ENCODE assay signal across 19 cellular contexts in genomic region chr19:35860436-35860817, GRCh38. TPM values are rescaled to one million over a fixed set of nuclear protein-coding genes. Genes with fewer than 3 reads are reported as not detected.
A peak's percentile ranks its signal among the peaks of the same experiment; 100 is the strongest.
DNase-seq lines count a peak whose midpoint lies in the region; TF ChIP-seq lines count a peak whose summit lies in the region.
"Had no signal": no experiment of that assay in that cellular context is flagged by ENCODE, and none has a peak within 500 bp of the region (broad histone marks: within the 10 kb centered on the region; RNA-seq: fewer than 3 reads in every experiment).

No MANE protein-coding gene starts in this region.

- H2BK120ac ChIP-seq in neuronal stem cell (ENCODE audit: low read depth, low read length): no peak overlapping the region

- peak overlapping the region; percentile 47 for H3K4me3 ChIP-seq in H7 (ENCODE audit: insufficient read depth, low read depth, low read length)
- H3K4me3 ChIP-seq in OCI-LY1 (ENCODE audit: low read depth, low read length, poor library complexity, severe bottlenecking): no peak overlapping the region
- H3K4me3 ChIP-seq in iPS-18a (ENCODE audit: low read length): peak overlapping the region; percentile 53
- H3K4me3 ChIP-seq in neuronal stem cell (ENCODE audit: low read length in 2 of 2): no peak overlapping the region
- H3K4me3 ChIP-seq in CD8-positive, alpha-beta memory T cell (ENCODE audit: low read length): no peak overlapping the region
- H3K4me3 ChIP-seq: A549 had no signal

- H3K4me3 Mint-ChIP-seq in CD8-positive, alpha-beta memory T cell: no peak overlapping the region

- no CpG with 5 or more reads among the region's 24 CpGs for WGBS in neuronal stem cell (ENCODE audit: extremely low coverage in 2 of 2, insufficient read length in 2 of 2, insufficient replicate concordance in 1 of 2), 2 donors

- POLR2A ChIA-PET in CD8-positive, alpha-beta memory T cell (lab: Charles Lee): no interaction called here

- peak overlapping the region; percentile 61 for H3K14ac ChIP-seq in neuronal stem cell (ENCODE audit: low read length)

- H3K79me2 ChIP-seq in OCI-LY1 (ENCODE audit: insufficient read depth, low read length): no peaks in the 10 kb centered on the region

- H3K18ac ChIP-seq in neuronal stem cell (ENCODE audit: low read length): peak overlapping the region; percentile 96

- H3K9ac ChIP-seq in OCI-LY1 (ENCODE audit: low read length) (no peak overlapping the region), iPS-18a (ENCODE audit: low read length) (no peak overlapping the region), neuronal stem cell (ENCODE audit: low read depth, low read length, poor library complexity) (peak overlapping the region; percentile 83)

- H3K9me3 ChIP-seq in OCI-LY1 (ENCODE audit: low read length): no peaks in the 10 kb centered on the region
- no peaks in the 10 kb centered on the region for H3K9me3 ChIP-seq in iPS-18a (ENCODE audit: control insufficient read depth, low read depth, low read length)
- no peaks in the 10 kb centered on the region for H3K9me3 ChIP-seq in neuronal stem cell (replicated peaks in 1 of 2; ENCODE audit: control insufficient read depth in 2 of 2, insufficient read depth in 1 of 2, low read depth in 1 of 2, low read length in 2 of 2)
- H3K9me3 ChIP-seq in CD8-positive, alpha-beta memory T cell (ENCODE audit: low read length): no peaks in the 10 kb centered on the region
- H3K9me3 ChIP-seq: A549 had no signal

- no peak overlapping the region for H4K8ac ChIP-seq in neuronal stem cell (ENCODE audit: low read depth, low read length)

- H3K27ac ChIP-seq in OCI-LY1 (ENCODE audit: low read depth, low read length, poor library complexity, severe bottlenecking) (no peak overlapping the region), iPS-18a (ENCODE audit: low read length) (no peak overlapping the region), neuronal stem cell (replicated peaks; ENCODE audit: low read length) (no peak overlapping the region)
- H3K27ac ChIP-seq in CD8-positive, alpha-beta memory T cell (ENCODE audit: low read depth, low read length): no peak overlapping the region
- H3K27ac ChIP-seq: A549 had no signal

- peaks cover 43 to 56% of the 10 kb centered on the region in 2 donors for H3K27me3 Mint-ChIP-seq in CD8-positive, alpha-beta memory T cell

- H3K36me3 Mint-ChIP-seq in CD8-positive, alpha-beta memory T cell: no peaks in the 10 kb centered on the region

- H3K27me3 ChIP-seq in H7 (ENCODE audit: control insufficient read depth, insufficient read depth, low read length) (peaks cover 81% of the 10 kb centered on the region), OCI-LY1 (ENCODE audit: insufficient read depth, low read length) (no peaks in the 10 kb centered on the region; the same call in 1 of the 2 replicates), iPS-18a (ENCODE audit: control insufficient read depth, insufficient read depth, low read length) (peaks cover 74% of the 10 kb centered on the region), neuronal stem cell (ENCODE audit: control insufficient read depth in 3 of 3, insufficient read depth in 3 of 3, low read depth in 1 of 3, low read length in 3 of 3) (peaks cover 0 to 34% (median 0%) of the 10 kb centered on the region in 3 experiments)
- H3K27me3 ChIP-seq in CD8-positive, alpha-beta memory T cell (ENCODE audit: insufficient read depth, low read length, poor library complexity, severe bottlenecking): peaks cover 10% of the 10 kb centered on the region

- no peak overlapping the region for H3K27ac Mint-ChIP-seq in CD8-positive, alpha-beta memory T cell

- TF ChIP-seq CTCF in OCI-LY1 (IDR thresholded peaks at IDR 0.05; ENCODE audit: low read length): 0 out of 2 replicates have a peak, but pooled peaks have one; percentile 5

- no peaks in the 10 kb centered on the region for H3K79me1 ChIP-seq in neuronal stem cell (ENCODE audit: low read depth, low read length)

- no peaks in the 10 kb centered on the region for H3K9me2 ChIP-seq in OCI-LY1 (ENCODE audit: low read depth, low read length)

- peak overlapping the region; percentile 97 for H2BK12ac ChIP-seq in neuronal stem cell (ENCODE audit: low read length)

- H4K91ac ChIP-seq in neuronal stem cell (ENCODE audit: low read depth, low read length, poor library complexity): peak overlapping the region; percentile 34

- H3K23ac ChIP-seq in neuronal stem cell (ENCODE audit: low read depth, low read length, poor library complexity): peak overlapping the region; percentile 48

- CTCF ChIA-PET in CD8-positive, alpha-beta memory T cell (lab: Charles Lee): interaction anchor here (1.9 kb wide), 1 partner anchor 80 kb away, joined by 4 read pairs; no protein-coding TSS in a partner anchor

- H2AK5ac ChIP-seq in neuronal stem cell (ENCODE audit: low read depth, low read length): peak overlapping the region; percentile 97

- H3K4me1 ChIP-seq in OCI-LY1 (ENCODE audit: insufficient read depth, low read length, severe bottlenecking): peaks cover 12% of the 10 kb centered on the region
- H3K4me1 ChIP-seq in iPS-18a (ENCODE audit: control insufficient read depth, low read depth, low read length): peaks cover 13% of the 10 kb centered on the region
- peaks cover 18 to 25% of the 10 kb centered on the region in 2 donors for H3K4me1 ChIP-seq in neuronal stem cell (ENCODE audit: control insufficient read depth in 2 of 2, insufficient read depth in 1 of 2, low read depth in 1 of 2, low read length in 2 of 2)
- H3K4me1 ChIP-seq in CD8-positive, alpha-beta memory T cell (ENCODE audit: insufficient read depth, low read length): no peaks in the 10 kb centered on the region

- H3F3A ChIP-seq in OCI-LY1 (ENCODE audit: insufficient read depth, low read length): no peaks in the 10 kb centered on the region

- H3K9me3 Mint-ChIP-seq in CD8-positive, alpha-beta memory T cell: no peaks in the 10 kb centered on the region

- peaks cover 8 to 16% (median 12%) of the 10 kb centered on the region in 3 donors for H3K4me1 Mint-ChIP-seq in CD8-positive, alpha-beta memory T cell

- H2BK15ac ChIP-seq in neuronal stem cell (ENCODE audit: low read length): peak overlapping the region; percentile 98

- H2AFZ ChIP-seq in OCI-LY1 (ENCODE audit: low read length) (no peak overlapping the region), neuronal stem cell (ENCODE audit: low read length) (peak overlapping the region; percentile 83)

- H3K4ac ChIP-seq in neuronal stem cell (ENCODE audit: low read length): no peak overlapping the region

- no peaks in the 10 kb centered on the region for H3K36me3 ChIP-seq in H7 (replicated peaks; ENCODE audit: control insufficient read depth, insufficient read depth, low read length)
- no peaks in the 10 kb centered on the region for H3K36me3 ChIP-seq in OCI-LY1 (ENCODE audit: insufficient read depth, low read length)
- no peaks in the 10 kb centered on the region for H3K36me3 ChIP-seq in iPS-18a (ENCODE audit: control insufficient read depth, low read depth, low read length)
- H3K36me3 ChIP-seq in neuronal stem cell (replicated peaks in 1 of 2; ENCODE audit: control insufficient read depth in 2 of 2, insufficient read depth in 2 of 2, low read length in 2 of 2): peaks cover 0 to 3% of the 10 kb centered on the region in 2 donors
- H3K36me3 ChIP-seq in CD8-positive, alpha-beta memory T cell (ENCODE audit: insufficient read depth, low read length): no peaks in the 10 kb centered on the region

- DNase-seq in H7 (peak; percentile 77), neuronal stem cell (ENCODE audit: low spot score) (no peak), midbrain (lab: John Stamatoyannopoulos, UW) (no peak), NCI-H2029 (lab: John Stamatoyannopoulos, UW) (no peak)
- DNase-seq in activated CD4-positive, alpha-beta T cell treated with anti-CD3 and anti-CD28 coated beads, Interleukin-2, amount 50 U/mL, for 4 hours: no peak
- DNase-seq in CD8-positive, alpha-beta memory T cell: no peak
- DNase-seq: DND-41; GF-D8; HCEC 1CT; KBM-7; NCI-H1092; NCI-H1694; NCI-H69; NK-92 treated with Interleukin-12 subunit alpha and Interleukin-12 subunit beta, amount 100 ng/mL, for 24 hours; PC-3 had no signal

- peak overlapping the region; percentile 91 for H2BK5ac ChIP-seq in neuronal stem cell (ENCODE audit: low read length)

- H4K20me1 ChIP-seq in OCI-LY1 (ENCODE audit: insufficient read depth, low read length): no peaks in the 10 kb centered on the region

- no peak overlapping the region for H3K4me2 ChIP-seq in OCI-LY1 (ENCODE audit: low read length)
- H3K4me2 ChIP-seq in neuronal stem cell (ENCODE audit: insufficient read depth, low read length, poor library complexity, severe bottlenecking): peak overlapping the region; percentile 83
- H3K4me2 ChIP-seq: A549 had no signal

RNA-seq across cellular contexts. Expression of gene KIRREL2, which starts 3.7 kb away (rescaled TPM):
- 0.55 and 0.92 TPM in 2 replicates for total RNA-seq in H7 (2014; rRNA removed; shearing (Covaris generic))
- 7.2 TPM for polyA plus RNA-seq in neuronal stem cell (2013, experiment 1 of 2)
- 7.3 TPM for polyA plus RNA-seq in neuronal stem cell (2013, experiment 2 of 2)
- under 1 TPM; 0.62 to 0.83 TPM for total RNA-seq in CD8-positive, alpha-beta memory T cell
- not detected for polyA plus RNA-seq in CD8-positive, alpha-beta memory T cell
- total RNA-seq: HT-29, PC-3 had no signal

RNA-seq across cellular contexts. Expression of gene APLP1, which starts 7.9 kb away (rescaled TPM):
- 18.3 and 19.3 TPM in 2 replicates for total RNA-seq in H7 (2014; rRNA removed; shearing (Covaris generic))
- polyA plus RNA-seq in neuronal stem cell (2013, experiment 1 of 2): 299 TPM
- polyA plus RNA-seq in neuronal stem cell (2013, experiment 2 of 2): 297 TPM
- under 1 TPM; 0.85 to 0.86 TPM for total RNA-seq in CD8-positive, alpha-beta memory T cell
- polyA plus RNA-seq in CD8-positive, alpha-beta memory T cell: not detected

RNA-seq across cellular contexts. Expression of gene NPHS1, which starts 8.1 kb away (rescaled TPM):
- not detected in 2 replicates for total RNA-seq in H7 (2014; rRNA removed; shearing (Covaris generic))
- 0.74 TPM for polyA plus RNA-seq in neuronal stem cell (2013, experiment 1 of 2)
- polyA plus RNA-seq in neuronal stem cell (2013, experiment 2 of 2): 0.58 TPM
- not detected for total RNA-seq in CD8-positive, alpha-beta memory T cell
- polyA plus RNA-seq in CD8-positive, alpha-beta memory T cell: not detected
- total RNA-seq: HT-29, PC-3 had no signal

RNA-seq across cellular contexts. Expression of gene NFKBID, which starts 39.9 kb away (rescaled TPM):
- total RNA-seq in H7 (2014; rRNA removed; shearing (Covaris generic)): 6.8 and 7.5 TPM in 2 replicates
- 4.8 TPM for polyA plus RNA-seq in neuronal stem cell (2013, experiment 1 of 2)
- 4.7 TPM for polyA plus RNA-seq in neuronal stem cell (2013, experiment 2 of 2)
- total RNA-seq in CD8-positive, alpha-beta memory T cell: 10 to 100 TPM; 63.3 to 66.5 TPM
- 3.0 TPM for polyA plus RNA-seq in CD8-positive, alpha-beta memory T cell

RNA-seq across cellular contexts. Expression of gene HCST, which starts 41.9 kb away (rescaled TPM):
- 2.4 and 2.8 TPM in 2 replicates for total RNA-seq in H7 (2014; rRNA removed; shearing (Covaris generic))
- 0.32 TPM for polyA plus RNA-seq in neuronal stem cell (2013, experiment 1 of 2)
- polyA plus RNA-seq in neuronal stem cell (2013, experiment 2 of 2): 0.39 TPM
- total RNA-seq in CD8-positive, alpha-beta memory T cell: 10 to 100 TPM; 53.4 to 60.1 TPM
- polyA plus RNA-seq in CD8-positive, alpha-beta memory T cell: 1,883 TPM
- total RNA-seq: HT-29, PC-3 had no signal

Comparison
In these comparisons a context has a peak if more than half of its experiments do, and no peak if none do; other contexts are left out.
1. H3K4me3 ChIP-seq: peak in H7 (single experiment) and iPS-18a (single experiment); none in OCI-LY1 (single experiment), neuronal stem cell (0 of 2) and CD8-positive, alpha-beta memory T cell (single experiment).
2. RNA of gene APLP1, which starts 7.9 kb away (total RNA-seq): 18.3 to 19.3 TPM in H7; 0.85 to 0.86 TPM in CD8-positive, alpha-beta memory T cell; every median in the first group is over 10 times any median in the second.